13 cellular contexts compared by ENCODE assay signal in genomic region chr1:234488054-234488953, GRCh38. TPM values are rescaled to one million over a fixed set of nuclear protein-coding genes. Genes with fewer than 3 reads are reported as not detected.
DNase-seq lines count a peak whose midpoint lies in the region; ATAC-seq and TF ChIP-seq lines count a peak whose summit lies in the region.
"Had no signal": no experiment of that assay in that cellular context is flagged by ENCODE, and none has a peak within 500 bp of the region (broad histone marks: within the 10 kb centered on the region; RNA-seq: fewer than 3 reads in every experiment).

No MANE protein-coding gene starts in this region.

- no peak overlapping the region for H2BK120ac ChIP-seq in IMR-90 (ENCODE audit: low read depth, low read length)

- no peak overlapping the region; the same call in 1 of the 2 replicates for H3K14ac ChIP-seq in IMR-90 (replicated peaks; ENCODE audit: low read depth, low read length)

- TF ChIP-seq CTCF in IMR-90 (conservative IDR thresholded peaks at IDR 0.05; ENCODE audit: low read depth, low read length): no peak
- no peak for TF ChIP-seq CTCF in CD8-positive, alpha-beta T cell (IDR thresholded peaks at IDR 0.05)

- DNase-seq in IMR-90 (no peak), NCI-H1436 treated with DMSO at 0.1 percent for 48 hours (lab: John Stamatoyannopoulos, UW) (no peak), hippocampal formation (lab: John Stamatoyannopoulos, UW) (no peak)
- DNase-seq in activated naive CD4-positive, alpha-beta T cell treated with anti-CD3 and anti-CD28 coated beads, Interleukin-2, amount 50 U/mL, for 16 hours: peak; percentile 33
- DNase-seq in CD8-positive, alpha-beta T cell: no peak
- DNase-seq: activated CD4-positive, CD25-positive, alpha-beta regulatory T cell treated with anti-CD3 and anti-CD28 coated beads, Interleukin-2, amount 50 U/mL, for 72 hours; Caco-2; transverse colon had no signal

- no peak overlapping the region for H4K5ac ChIP-seq in IMR-90 (ENCODE audit: low read depth, low read length)

- no peak overlapping the region for H2AK9ac ChIP-seq in IMR-90 (replicated peaks; ENCODE audit: low read depth, low read length, poor library complexity)

- CTCF ChIA-PET in IMR-90 (lab: Yijun Ruan, JAX): interaction anchor here (0.6 to 2.2 kb wide), 6 partner anchors 11 to 1112 kb away, joined by 3 to 7 read pairs (median 3); no protein-coding TSS in a partner anchor
- CTCF ChIA-PET in CD8-positive, alpha-beta T cell (lab: Charles Lee): interaction anchor here (1.2 to 2.2 kb wide), 4 partner anchors 10 to 595 kb away, joined by 3 to 8 read pairs (median 6); no protein-coding TSS in a partner anchor

- H3K79me2 ChIP-seq in ACC112 (ENCODE audit: control insufficient read depth, insufficient read depth, low read length, unreplicated experiment): no peaks in the 10 kb centered on the region

- 0 out of 4 replicates have a peak, but pooled peaks cover 0 to 4% of the 10 kb centered on the region in 2 experiments for H3K79me1 ChIP-seq in IMR-90 (ENCODE audit: low read depth in 1 of 2, low read length in 2 of 2)

- H2BK15ac ChIP-seq in IMR-90 (ENCODE audit: low read depth, low read length): peak overlapping the region; percentile 32; the same call in 2 of the 3 replicates

- H3K4ac ChIP-seq in IMR-90 (ENCODE audit: low read depth, low read length): 0 out of 2 replicates have a peak overlapping the region, but pooled peaks have one; percentile 29

- H3K9ac ChIP-seq in IMR-90 (ENCODE audit: low read depth, low read length): no peak overlapping the region

- H3K27ac Mint-ChIP-seq in CD8-positive, alpha-beta T cell: no peak overlapping the region

- peaks cover 6% of the 10 kb centered on the region for H3K27me3 Mint-ChIP-seq in CD8-positive, alpha-beta T cell (ENCODE audit: low read depth)

- no peak overlapping the region for H2BK5ac ChIP-seq in IMR-90 (ENCODE audit: low read depth, low read length, poor library complexity, severe bottlenecking)

- intact Hi-C loops in IMR-90 (cut with micrococcal nuclease): no loop called here
- intact Hi-C loops in CD8-positive, alpha-beta T cell (cut with DNase I, micrococcal nuclease): no loop called here

- H3K4me3 Mint-ChIP-seq in CD8-positive, alpha-beta T cell: no peak overlapping the region

- POLR2A ChIA-PET in IMR-90 (lab: Charles Lee; ENCODE audit: unreplicated experiment): interaction anchor here (0.5 to 0.6 kb wide), 4 partner anchors 58 to 236 kb away, joined by 3 to 12 read pairs (median 4); no protein-coding TSS in a partner anchor
- POLR2A ChIA-PET in CD8-positive, alpha-beta T cell (lab: Charles Lee): interaction anchor here (1.6 kb wide), 1 partner anchor 10 kb away, joined by 3 read pairs; the partner anchor contains the start of gene TARBP1

- no peaks in the 10 kb centered on the region for H3K9me3 ChIP-seq in IMR-90 (ENCODE audit: control insufficient read depth, insufficient read depth, low read length)
- H3K9me3 ChIP-seq in CD8-positive, alpha-beta T cell (ENCODE audit: low read length): no peaks in the 10 kb centered on the region
- H3K9me3 ChIP-seq: Caco-2, transverse colon had no signal

- H3K27ac ChIP-seq in ACC112 (ENCODE audit: low read depth, low read length) (no peak overlapping the region), IMR-90 (ENCODE audit: insufficient read depth, low read length) (no peak overlapping the region)
- no peak overlapping the region for H3K27ac ChIP-seq in CD8-positive, alpha-beta T cell (ENCODE audit: low read depth, low read length)
- H3K27ac ChIP-seq: cardiac muscle cell had no signal

- TF ChIP-seq RAD21 in IMR-90 (IDR thresholded peaks at IDR 0.05; ENCODE audit: low read length): no peak

- H3K4me3 ChIP-seq in ACC112 (ENCODE audit: low read depth, low read length) (no peak overlapping the region), IMR-90 (ENCODE audit: insufficient read depth, low read depth, low read length) (no peak overlapping the region)
- H3K4me3 ChIP-seq in CD8-positive, alpha-beta T cell (ENCODE audit: low read depth, low read length): no peak overlapping the region
- H3K4me3 ChIP-seq: cardiac muscle cell, PC-9, transverse colon had no signal

- no TSS peak for BruUV-seq in IMR-90 (replicated peaks; lab: Mats Ljungman, UMichigan)

- H3K4me1 Mint-ChIP-seq in CD8-positive, alpha-beta T cell (ENCODE audit: low read depth): peaks cover 21% of the 10 kb centered on the region

- H3K18ac ChIP-seq in IMR-90 (ENCODE audit: low read depth, low read length): 0 out of 2 replicates have a peak overlapping the region, but pooled peaks have one; percentile 13

- H3K36me3 ChIP-seq in ACC112 (ENCODE audit: insufficient read depth, low read length) (no peaks in the 10 kb centered on the region), IMR-90 (ENCODE audit: control insufficient read depth, insufficient read depth, low read length) (no peaks in the 10 kb centered on the region)
- H3K36me3 ChIP-seq in CD8-positive, alpha-beta T cell (ENCODE audit: insufficient read depth, low read length): no peaks in the 10 kb centered on the region
- H3K36me3 ChIP-seq: cardiac muscle cell, transverse colon had no signal

- H3K36me3 Mint-ChIP-seq in CD8-positive, alpha-beta T cell: no peaks in the 10 kb centered on the region

- no peak overlapping the region for H4K91ac ChIP-seq in IMR-90 (ENCODE audit: insufficient read depth, low read depth, low read length)

- H3K27me3 ChIP-seq in ACC112 (ENCODE audit: insufficient read depth, low read length) (no peaks in the 10 kb centered on the region), IMR-90 (ENCODE audit: control insufficient read depth, insufficient read depth, low read length) (no peaks in the 10 kb centered on the region)
- H3K27me3 ChIP-seq in CD8-positive, alpha-beta T cell (ENCODE audit: insufficient read depth, low read length): no peaks in the 10 kb centered on the region
- H3K27me3 ChIP-seq: transverse colon had no signal

- H2AK5ac ChIP-seq in IMR-90 (ENCODE audit: low read depth, low read length): peak overlapping the region; percentile 47; the same call in 1 of the 2 replicates

- no peak overlapping the region for H2BK20ac ChIP-seq in IMR-90 (ENCODE audit: low read depth, low read length)

- no peak overlapping the region for H3K56ac ChIP-seq in IMR-90 (ENCODE audit: extremely low read depth, insufficient read depth, low read length)

- H4K20me1 ChIP-seq in IMR-90 (ENCODE audit: insufficient read depth, low read length): no peaks in the 10 kb centered on the region

- H3K4me1 ChIP-seq in ACC112 (ENCODE audit: control insufficient read depth, insufficient read depth, low read length, unreplicated experiment): peaks cover 12% of the 10 kb centered on the region
- peaks cover 4% of the 10 kb centered on the region for H3K4me1 ChIP-seq in IMR-90 (ENCODE audit: control insufficient read depth, insufficient read depth, low read length)
- H3K4me1 ChIP-seq in CD8-positive, alpha-beta T cell (ENCODE audit: insufficient read depth, low read length): no peaks in the 10 kb centered on the region

- ATAC-seq in GM18868 (IDR thresholded peaks at IDR 0.05; ENCODE audit: unreplicated experiment) (peak; percentile 78), IMR-90 (ENCODE audit: low read depth) (no peak), GM21423 (IDR thresholded peaks at IDR 0.05; ENCODE audit: unreplicated experiment) (no peak)
- ATAC-seq in CD8-positive, alpha-beta T cell: no peak

- peak overlapping the region; percentile 26; the same call in 1 of the 2 replicates for H3K23ac ChIP-seq in IMR-90 (ENCODE audit: low read depth, low read length)

- no peak for TF ChIP-seq POLR2A in IMR-90 (IDR thresholded peaks at IDR 0.05; ENCODE audit: low read depth, low read length)

- H3K9me3 Mint-ChIP-seq in CD8-positive, alpha-beta T cell: no peaks in the 10 kb centered on the region

- 80% methylated on average over 2 of the region's 9 CpGs; no CpG with 5 or more reads in 1 of the 2 experiments for WGBS in IMR-90 (ENCODE audit: extremely low coverage in 2 of 2, insufficient read length in 1 of 2), 2 experiments

- dilution Hi-C loops in IMR-90 (cut with HindIII; ENCODE audit: low sequenced_read_pairs, unreplicated experiment): no loop called here

- 0 out of 2 replicates have a peak, but pooled peaks cover 2% of the 10 kb centered on the region for H3K9me1 ChIP-seq in IMR-90 (ENCODE audit: insufficient read depth, low read length)

- H3K4me2 ChIP-seq in IMR-90 (ENCODE audit: low read depth, low read length): no peak overlapping the region

- in situ Hi-C loops in IMR-90 (cut with MboI; ENCODE audit: low sequenced_read_pairs): loop anchor here (25.0 kb wide), 1 partner anchor 374 kb away; no protein-coding TSS in a partner anchor

- no peak overlapping the region for H4K8ac ChIP-seq in IMR-90 (ENCODE audit: low read depth in 2 of 2, low read length in 2 of 2)

- H2AFZ ChIP-seq in ACC112 (ENCODE audit: low read length, unreplicated experiment): peak overlapping the region; percentile 78
- no peak overlapping the region for H2AFZ ChIP-seq in IMR-90 (replicated peaks; ENCODE audit: low read length, poor library complexity)

TF ChIP-seq in IMR-90, 13 proteins besides CTCF, POLR2A, EP300 and RAD21 (continues in another document):
- TF ChIP-seq SMC3 (IDR thresholded peaks at IDR 0.05; ENCODE audit: low read depth, low read length) (no peak), ELK1 (IDR thresholded peaks at IDR 0.05; ENCODE audit: borderline replicate concordance, low read depth, low read length) (no peak), MAFK (IDR thresholded peaks at IDR 0.05; ENCODE audit: low read depth, low read length) (no peak), CEBPB (IDR thresholded peaks at IDR 0.05; ENCODE audit: low read depth, low read length) (no peak), MXI1 (IDR thresholded peaks at IDR 0.05; ENCODE audit: borderline replicate concordance, low read depth, low read length) (no peak), FOS (IDR thresholded peaks at IDR 0.05; ENCODE audit: low read depth, low read length) (no peak)

RNA-seq across cellular contexts. Expression of gene TARBP1, which starts 9.3 kb away (rescaled TPM):
- 10.6 and 12.8 TPM in 2 replicates for total RNA-seq in IMR-90 (2012; rRNA removed)
- 16.0 and 17.7 TPM in 2 replicates for polyA plus RNA-seq in IMR-90 (2012; rRNA removed)
- 2.9 and 4.6 TPM in 2 replicates for polyA plus RNA-seq in IMR-90 (2012; cell fraction: cytosol; rRNA removed)
- 20.3 and 133 TPM in 2 replicates for polyA plus RNA-seq in IMR-90 (2012; cell fraction: nucleus; rRNA removed; ENCODE audit: low replicate concordance)
- 10 to 100 TPM; 38.2 to 39.5 TPM for total RNA-seq in CD8-positive, alpha-beta T cell
